In genomic region chr18:36798738-36799473, GRCh38 we compare ENCODE assay signal across 1 cellular context.
TF ChIP-seq lines count a peak whose summit lies in the region.

No MANE protein-coding gene starts in this region.

TF ChIP-seq in GM23338, 12 proteins besides CTCF, POLR2A, EP300 and RAD21:
- TF ChIP-seq ZNF462 (CRISPR knock-in tag; IDR thresholded peaks at IDR 0.05) (no peak), POLR2AphosphoS5 (IDR thresholded peaks at IDR 0.05; ENCODE audit: low read depth) (no peak), NANOG (IDR thresholded peaks at IDR 0.05; ENCODE audit: borderline replicate concordance) (no peak), CREB1 (CRISPR knock-in tag; IDR thresholded peaks at IDR 0.05; ENCODE audit: low read depth) (no peak), STAT1 (IDR thresholded peaks at IDR 0.05; ENCODE audit: unreplicated experiment) (no peak), REST (IDR thresholded peaks at IDR 0.05; ENCODE audit: unreplicated experiment) (no peak), JUNB (IDR thresholded peaks at IDR 0.05; ENCODE audit: unreplicated experiment) (no peak), EZH2 (IDR thresholded peaks at IDR 0.05; ENCODE audit: low read depth, unreplicated experiment) (no peak), ZNF331 (CRISPR knock-in tag; IDR thresholded peaks at IDR 0.05; ENCODE audit: low read depth) (no peak)
TF ChIP-seq in GM23338: peak in this region for 0.
